14 cellular contexts compared by ENCODE assay signal in genomic region chr17:62614142-62614541, GRCh38. TPM values are rescaled to one million over a fixed set of nuclear protein-coding genes. Genes with fewer than 3 reads are reported as not detected.
DNase-seq lines count a peak whose midpoint lies in the region; ATAC-seq, FAIRE-seq and TF ChIP-seq lines count a peak whose summit lies in the region.
"Had no signal": no experiment of that assay in that cellular context is flagged by ENCODE, and none has a peak within 500 bp of the region (broad histone marks: within the 10 kb centered on the region; RNA-seq: fewer than 3 reads in every experiment).

No MANE protein-coding gene starts in this region.

- H3K4me1 Mint-ChIP-seq in HFFc6 (ENCODE audit: low read depth) (peaks cover 50% of the 10 kb centered on the region), astrocyte (ENCODE audit: low read depth, unreplicated experiment) (peaks cover 48% of the 10 kb centered on the region)
- peaks cover 17 to 18% of the 10 kb centered on the region in 2 donors for H3K4me1 Mint-ChIP-seq in natural killer cell treated with Interleukin-12 subunit alpha and Interleukin-12 subunit beta and Interleukin-15 and Interleukin-18, amount 100 ng/mL, for 72 hours (ENCODE audit: low read depth in 2 of 2)
- H3K4me1 Mint-ChIP-seq in CD4-positive, alpha-beta memory T cell: peaks cover 8 to 27% (median 17%) of the 10 kb centered on the region in 4 donors

- H3K9me3 Mint-ChIP-seq in HFFc6 (no peaks in the 10 kb centered on the region), astrocyte (ENCODE audit: unreplicated experiment) (no peaks in the 10 kb centered on the region)
- H3K9me3 Mint-ChIP-seq in natural killer cell treated with Interleukin-12 subunit alpha and Interleukin-12 subunit beta and Interleukin-15 and Interleukin-18, amount 100 ng/mL, for 72 hours: no peaks in the 10 kb centered on the region
- peaks cover 0 to 2% (median 0%) of the 10 kb centered on the region in 8 donors for H3K9me3 Mint-ChIP-seq in CD4-positive, alpha-beta memory T cell

- H3K27ac ChIP-seq in astrocyte (ENCODE audit: low read depth, low read length): peak overlapping the region; percentile 31
- H3K27ac ChIP-seq in CD4-positive, alpha-beta memory T cell (ENCODE audit: low read depth, low read length): no peak overlapping the region
- no peak overlapping the region for H3K27ac ChIP-seq in coronary artery
- H3K27ac ChIP-seq: BLaER1 treated with 17β-estradiol and CSF1 and Interleukin-3, amounts not matched to agents 10 nM and 100 nM; foreskin keratinocyte; parathyroid adenoma had no signal

- no peak for ATAC-seq in natural killer cell treated with Interleukin-12 subunit alpha and Interleukin-12 subunit beta and Interleukin-15 and Interleukin-18, amount 100 ng/mL, for 72 hours
- ATAC-seq: foreskin keratinocyte, left lobe of liver had no signal

- peaks cover 9% of the 10 kb centered on the region for H3K4me1 ChIP-seq in astrocyte (ENCODE audit: insufficient read depth, low read length)
- H3K4me1 ChIP-seq in CD4-positive, alpha-beta memory T cell (ENCODE audit: insufficient read depth, low read length): peaks cover 4% of the 10 kb centered on the region
- H3K4me1 ChIP-seq: foreskin keratinocyte, parathyroid adenoma had no signal

- H3K4me3 Mint-ChIP-seq in HFFc6 (peak overlapping the region; percentile 35; the same call in 1 of the 2 replicates), astrocyte (ENCODE audit: unreplicated experiment) (peak overlapping the region; percentile 23)
- no peak overlapping the region for H3K4me3 Mint-ChIP-seq in natural killer cell treated with Interleukin-12 subunit alpha and Interleukin-12 subunit beta and Interleukin-15 and Interleukin-18, amount 100 ng/mL, for 72 hours
- peak overlapping the region in 1 of 8 donors; percentile 26 for H3K4me3 Mint-ChIP-seq in CD4-positive, alpha-beta memory T cell

- H3K27me3 Mint-ChIP-seq in HFFc6 (ENCODE audit: insufficient read depth) (peaks cover 4% of the 10 kb centered on the region), astrocyte (ENCODE audit: low read depth, unreplicated experiment) (no peaks in the 10 kb centered on the region)
- no peaks in the 10 kb centered on the region for H3K27me3 Mint-ChIP-seq in natural killer cell treated with Interleukin-12 subunit alpha and Interleukin-12 subunit beta and Interleukin-15 and Interleukin-18, amount 100 ng/mL, for 72 hours
- H3K27me3 Mint-ChIP-seq in CD4-positive, alpha-beta memory T cell: no peaks in the 10 kb centered on the region

- no peaks in the 10 kb centered on the region for H3K9me3 ChIP-seq in astrocyte (ENCODE audit: insufficient read depth, low read depth, low read length)
- H3K9me3 ChIP-seq in CD4-positive, alpha-beta memory T cell (ENCODE audit: control insufficient read depth in 1 of 2, low read length in 2 of 2): no peaks in the 10 kb centered on the region
- H3K9me3 ChIP-seq: BLaER1 treated with 17β-estradiol and CSF1 and Interleukin-3, amounts not matched to agents 10 nM and 100 nM had no signal

- CTCF ChIA-PET in AG04449 (lab: Yijun Ruan, JAX): interaction anchor here (0.8 to 1.3 kb wide), 2 partner anchors 10 to 13 kb away, joined by 3 to 4 read pairs; no protein-coding TSS in a partner anchor
- CTCF ChIA-PET in CD4-positive, alpha-beta memory T cell (lab: Charles Lee; ENCODE audit: partially characterized antibody): interaction anchor here (0.6 kb wide), 1 partner anchor 119 kb away, joined by 4 read pairs; no protein-coding TSS in a partner anchor

- no peaks in the 10 kb centered on the region for H3K79me2 ChIP-seq in astrocyte (ENCODE audit: insufficient read depth, low read length)
- H3K79me2 ChIP-seq: parathyroid adenoma had no signal

- no peaks in the 10 kb centered on the region for H3K27me3 ChIP-seq in astrocyte (ENCODE audit: insufficient read depth, low read length)
- no peaks in the 10 kb centered on the region for H3K27me3 ChIP-seq in CD4-positive, alpha-beta memory T cell (ENCODE audit: insufficient read depth, low read length)
- H3K27me3 ChIP-seq: BLaER1 treated with 17β-estradiol and CSF1 and Interleukin-3, amounts not matched to agents 10 nM and 100 nM; foreskin keratinocyte had no signal

- peak overlapping the region; percentile 11 for H3K4me2 ChIP-seq in astrocyte (ENCODE audit: low read length)

- POLR2A ChIA-PET in AG04449 (lab: Yijun Ruan, JAX): interaction anchor here (1.7 to 2.0 kb wide), 2 partner anchors 13 to 15 kb away, joined by 5 to 6 read pairs; no protein-coding TSS in a partner anchor
- POLR2A ChIA-PET in CD4-positive, alpha-beta memory T cell (lab: Charles Lee; ENCODE audit: partially characterized antibody): no interaction called here

- FAIRE-seq in astrocyte (lab: Jason Lieb, UNC): no peak

- intact Hi-C loops in CD4-positive, alpha-beta memory T cell (cut with micrococcal nuclease): no loop called here

- no peak overlapping the region for H3K4me3 ChIP-seq in AG04449 (ENCODE audit: low read depth, low read length)
- H3K4me3 ChIP-seq in astrocyte (ENCODE audit: insufficient read depth, low read depth, low read length): no peak overlapping the region
- H3K4me3 ChIP-seq in CD4-positive, alpha-beta memory T cell (ENCODE audit: low read length in 2 of 2): no peak overlapping the region
- no peak overlapping the region for H3K4me3 ChIP-seq in coronary artery
- H3K4me3 ChIP-seq: BLaER1 treated with 17β-estradiol and CSF1 and Interleukin-3, amounts not matched to agents 10 nM and 100 nM had no signal

- DNase-seq in AG04449 (ENCODE audit: low read depth, low spot score) (peak; percentile 70), HFFc6 (peak; percentile 78), astrocyte (ENCODE audit: low read depth) (peak; percentile 91), kidney glomerular epithelial cell (lab: John Stamatoyannopoulos, UW) (peak; percentile 9), SW 1271 (lab: John Stamatoyannopoulos, UW) (no peak), coronary artery (ENCODE audit: low spot score) (no peak)
- DNase-seq in natural killer cell treated with Interleukin-12 subunit alpha and Interleukin-12 subunit beta and Interleukin-15 and Interleukin-18, amount 100 ng/mL, for 72 hours (ENCODE audit: low spot score): no peak
- no peak for DNase-seq in CD4-positive, alpha-beta memory T cell
- DNase-seq: caudate nucleus, foreskin keratinocyte, Karpas-422 had no signal

- peaks cover 21% of the 10 kb centered on the region for H3K36me3 ChIP-seq in astrocyte (ENCODE audit: insufficient read depth, low read length)
- peaks cover 18% of the 10 kb centered on the region for H3K36me3 ChIP-seq in CD4-positive, alpha-beta memory T cell (ENCODE audit: insufficient read depth, low read length)

- no peak overlapping the region for H3K9ac ChIP-seq in astrocyte (ENCODE audit: low read length)
- H3K9ac ChIP-seq: BLaER1 treated with 17β-estradiol and CSF1 and Interleukin-3, amounts not matched to agents 10 nM and 100 nM; parathyroid adenoma had no signal

- H3K36me3 Mint-ChIP-seq in HFFc6 (ENCODE audit: low read depth) (peaks cover 39% of the 10 kb centered on the region), astrocyte (ENCODE audit: low read depth, unreplicated experiment) (peaks cover 14% of the 10 kb centered on the region)
- H3K36me3 Mint-ChIP-seq in natural killer cell treated with Interleukin-12 subunit alpha and Interleukin-12 subunit beta and Interleukin-15 and Interleukin-18, amount 100 ng/mL, for 72 hours: peaks cover 17% of the 10 kb centered on the region
- peaks cover 37 to 60% of the 10 kb centered on the region in 2 donors for H3K36me3 Mint-ChIP-seq in CD4-positive, alpha-beta memory T cell

- no peak overlapping the region for H2AFZ ChIP-seq in astrocyte (ENCODE audit: low read depth, low read length)
- H2AFZ ChIP-seq: parathyroid adenoma had no signal

- H3K27ac Mint-ChIP-seq in HFFc6 (peak overlapping the region; percentile 73), astrocyte (ENCODE audit: unreplicated experiment) (peak overlapping the region; percentile 83)
- no peak overlapping the region for H3K27ac Mint-ChIP-seq in natural killer cell treated with Interleukin-12 subunit alpha and Interleukin-12 subunit beta and Interleukin-15 and Interleukin-18, amount 100 ng/mL, for 72 hours
- peak overlapping the region in 1 of 7 donors; percentile 77 for H3K27ac Mint-ChIP-seq in CD4-positive, alpha-beta memory T cell

- H4K20me1 ChIP-seq in astrocyte (ENCODE audit: insufficient read depth, low read length): peaks cover 18% of the 10 kb centered on the region

- no peak for TF ChIP-seq CTCF in AG04449 (IDR thresholded peaks at IDR 0.05; ENCODE audit: insufficient read depth, low read length, missing control alignments)
- TF ChIP-seq CTCF in HFFc6 (IDR thresholded peaks at IDR 0.05): no peak
- TF ChIP-seq CTCF in astrocyte (IDR thresholded peaks at IDR 0.05; ENCODE audit: insufficient read depth, low read depth, low read length): no peak
- no peak for TF ChIP-seq CTCF in coronary artery (IDR thresholded peaks at IDR 0.05)

RNA-seq across cellular contexts. Expression of gene MRC2, which starts 13.3 kb away (rescaled TPM):
- total RNA-seq in HFFc6 (2021; fragmentation: NEBNext Ultra II Directional; extraction: Animal tissue kit (Norgen Biotek cat#: 25700)): 100 to 1,000 TPM; 255 to 313 (median 279) TPM
- total RNA-seq in astrocyte: 361 and 588 TPM in 2 replicates
- 1 to 10 TPM; 2.0 to 2.1 TPM for total RNA-seq in natural killer cell treated with Interleukin-12 subunit alpha and Interleukin-12 subunit beta and Interleukin-15 and Interleukin-18, amount 100 ng/mL, for 72 hours
- total RNA-seq in CD4-positive, alpha-beta memory T cell: 1 to 10 TPM; 6.7 to 8.7 TPM
- under 1 TPM in 1 of 2 donors, not detected in 1; 0.71 TPM for polyA plus RNA-seq in CD4-positive, alpha-beta memory T cell

Comparison
In these comparisons a context has a peak if more than half of its experiments do, and no peak if none do; other contexts are left out.
1. DNase-seq: peak in AG04449 (single experiment), HFFc6 (single experiment), astrocyte (single experiment) and kidney glomerular epithelial cell (single experiment); none in natural killer cell treated with Interleukin-12 subunit alpha and Interleukin-12 subunit beta and Interleukin-15 and Interleukin-18, amount 100 ng/mL, for 72 hours (single experiment), SW 1271 (0 of 2), CD4-positive, alpha-beta memory T cell (0 of 5) and coronary artery (single experiment).
2. H3K27ac Mint-ChIP-seq: peak in HFFc6 (single experiment) and astrocyte (single experiment); none in natural killer cell treated with Interleukin-12 subunit alpha and Interleukin-12 subunit beta and Interleukin-15 and Interleukin-18, amount 100 ng/mL, for 72 hours (0 of 2).
3. RNA of gene MRC2, which starts 13.3 kb away (total RNA-seq): 361 to 588 TPM in astrocyte and 255 to 313 TPM in HFFc6; 6.7 to 8.7 TPM in CD4-positive, alpha-beta memory T cell and 2.0 to 2.1 TPM in natural killer cell treated with Interleukin-12 subunit alpha and Interleukin-12 subunit beta and Interleukin-15 and Interleukin-18, amount 100 ng/mL, for 72 hours; every median in the first group is over 10 times any median in the second.